ENCODE assay signal across 8 cellular contexts in the genomic region with DNA sequence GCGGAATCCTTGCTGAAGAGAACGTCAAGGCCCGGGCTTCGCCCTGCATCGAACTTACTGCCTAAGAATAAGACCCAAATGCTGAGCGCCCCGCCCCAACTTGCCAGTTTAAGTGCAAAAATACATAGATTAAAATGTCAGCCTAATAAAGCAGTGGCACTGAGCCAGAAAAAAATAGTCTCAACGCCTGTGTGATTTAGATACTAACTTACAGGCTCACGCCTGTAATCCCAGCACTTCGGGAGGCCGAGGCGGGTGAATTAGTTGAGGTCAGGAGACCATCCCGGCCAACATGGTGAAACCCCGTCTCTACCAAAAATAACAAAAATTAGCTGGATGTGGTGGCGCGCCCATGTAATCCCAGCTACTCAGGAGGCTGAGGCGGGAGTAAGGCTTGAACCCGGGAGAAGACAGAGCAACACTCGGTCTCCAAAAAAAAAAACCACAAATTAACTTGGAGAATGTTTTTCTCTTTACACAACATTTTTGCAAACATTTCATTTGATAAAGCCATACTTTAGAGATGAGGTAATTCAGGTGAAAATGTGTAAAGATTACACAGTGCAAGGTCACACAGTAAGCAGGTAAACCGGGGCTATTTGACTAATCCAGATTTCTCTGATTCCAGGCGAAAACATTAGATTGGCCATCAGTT. TPM values are rescaled to one million over a fixed set of nuclear protein-coding genes. Genes with fewer than 3 reads are reported as not detected.
A peak's percentile ranks its signal among the peaks of the same experiment; 100 is the strongest.
DNase-seq lines count a peak whose midpoint lies in the region; ATAC-seq and TF ChIP-seq lines count a peak whose summit lies in the region.

No MANE protein-coding gene starts in this region.

- 38 to 45% (median 43%) methylated on average over 21 of the region's 21 CpGs for WGBS in spleen, 5 donors

- H3K4me1 Mint-ChIP-seq in activated naive CD8-positive, alpha-beta T cell treated with anti-CD3 and anti-CD28 coated beads, Interleukin-2, amount 50 U/mL, for 24 hours, result peaks cover 41% of the 10 kb centered on the region

- H3K27me3 ChIP-seq in HUES48 (ENCODE audit: control insufficient read depth, insufficient read depth, low read length) (no peaks in the 10 kb centered on the region), spleen (replicated peaks in 1 of 7) (no peaks in the 10 kb centered on the region)

- no peak for DNase-seq in activated naive CD8-positive, alpha-beta T cell treated with anti-CD3 and anti-CD28 coated beads, Interleukin-2, amount 50 U/mL, for 24 hours
- DNase-seq in spleen, result no peak
- no peak for DNase-seq in superior temporal gyrus (ENCODE audit: extremely low spot score)
- DNase-seq in DMS 273 treated with DMSO at 0.1 percent for 48 hours (lab: John Stamatoyannopoulos, UW), result no peak

- no peaks in the 10 kb centered on the region for H3K27me3 Mint-ChIP-seq in activated naive CD8-positive, alpha-beta T cell treated with anti-CD3 and anti-CD28 coated beads, Interleukin-2, amount 50 U/mL, for 24 hours

- peaks cover 31% of the 10 kb centered on the region for H3K4me1 ChIP-seq in HUES48 (ENCODE audit: control insufficient read depth, insufficient read depth, low read length)
- peaks cover 19 to 43% (median 38%) of the 10 kb centered on the region in 6 donors for H3K4me1 ChIP-seq in spleen

- H3K27ac Mint-ChIP-seq in activated naive CD8-positive, alpha-beta T cell treated with anti-CD3 and anti-CD28 coated beads, Interleukin-2, amount 50 U/mL, for 24 hours, result peak overlapping the region; percentile 99

- TF ChIP-seq CTCF in spleen (IDR thresholded peaks at IDR 0.05 in 8 of 11, conservative IDR thresholded peaks at IDR 0.05 in 3 of 11), result no peak

- peaks cover 3% of the 10 kb centered on the region for H3K36me3 Mint-ChIP-seq in activated naive CD8-positive, alpha-beta T cell treated with anti-CD3 and anti-CD28 coated beads, Interleukin-2, amount 50 U/mL, for 24 hours (ENCODE audit: low read depth)

- H3K9me3 ChIP-seq in HUES48 (ENCODE audit: control insufficient read depth, insufficient read depth, low read length), result no peaks in the 10 kb centered on the region
- no peaks in the 10 kb centered on the region for H3K9me3 ChIP-seq in spleen

- no peak for ATAC-seq in activated naive CD8-positive, alpha-beta T cell treated with anti-CD3 and anti-CD28 coated beads, Interleukin-2, amount 50 U/mL, for 24 hours
- ATAC-seq in GM21717 (IDR thresholded peaks at IDR 0.05; ENCODE audit: unreplicated experiment) (no peak), HG03432 (IDR thresholded peaks at IDR 0.05; ENCODE audit: unreplicated experiment) (no peak)

- H3K36me3 ChIP-seq in HUES48 (ENCODE audit: control insufficient read depth, insufficient read depth, low read length), result no peaks in the 10 kb centered on the region
- no peaks in the 10 kb centered on the region for H3K36me3 ChIP-seq in spleen

- no peaks in the 10 kb centered on the region for H3K9me3 Mint-ChIP-seq in activated naive CD8-positive, alpha-beta T cell treated with anti-CD3 and anti-CD28 coated beads, Interleukin-2, amount 50 U/mL, for 24 hours

- H3K4me3 Mint-ChIP-seq in activated naive CD8-positive, alpha-beta T cell treated with anti-CD3 and anti-CD28 coated beads, Interleukin-2, amount 50 U/mL, for 24 hours, result peak overlapping the region; percentile 94

- H3K4me3 ChIP-seq in HUES48 (ENCODE audit: low read depth, low read length), result peak overlapping the region; percentile 78
- H3K4me3 ChIP-seq in iPS-11a (ENCODE audit: low read depth, low read length), result peak overlapping the region; percentile 76
- H3K4me3 ChIP-seq in spleen, result peak overlapping the region; percentile 75 to 98 (median 82)

- H3K9ac ChIP-seq in HUES48 (ENCODE audit: low read depth, low read length), result peak overlapping the region; percentile 50

- TF ChIP-seq POLR2A in spleen (IDR thresholded peaks at IDR 0.05), result no peak

- intact Hi-C loops in spleen (cut with DNase I; ENCODE audit: low total_unique reads), result no loop called here

- H3K27ac ChIP-seq in HUES48 (ENCODE audit: low read depth, low read length) (peak overlapping the region; percentile 95), spleen (peak overlapping the region; percentile 94 to 99 (median 98))

RNA-seq across cellular contexts. Expression of a gene that starts 1.2 kb away (rescaled TPM):
- 10 to 100 TPM; 52.8 to 88.2 (median 73.4) TPM for total RNA-seq in spleen
- polyA plus RNA-seq in spleen, result 10 to 100 TPM; 27.6 to 37.5 (median 35.8) TPM
